ENCODE assay signal across 1 cellular context in genomic region chr6:106939848-106940247, GRCh38.
TF ChIP-seq lines count a peak whose summit lies in the region.

No MANE protein-coding gene starts in this region.

TF ChIP-seq in WTC11, 78 proteins besides CTCF, POLR2A, EP300 and RAD21 (continued from another document):
- TF ChIP-seq E2F1 (CRISPR knock-in tag; IDR thresholded peaks at IDR 0.05) (no peak), NFE2L1 (CRISPR knock-in tag; IDR thresholded peaks at IDR 0.05) (no peak), MYBL2 (CRISPR knock-in tag; IDR thresholded peaks at IDR 0.05) (no peak)
